Comparison of ENCODE assay signal across 1 cellular context in genomic region chr3:52128118-52128683, GRCh38.
TF ChIP-seq lines count a peak whose summit lies in the region.

No MANE protein-coding gene starts in this region.

TF ChIP-seq in K562, 482 proteins besides CTCF, POLR2A, EP300 and RAD21 (continued from another document):
- TF ChIP-seq MGA (IDR thresholded peaks at IDR 0.05) (no peak), SMARCA4 (IDR thresholded peaks at IDR 0.05) (peak; percentile 79), PURB (CRISPR knock-in tag; IDR thresholded peaks at IDR 0.05; ENCODE audit: low read depth) (no peak), FUS (optimal IDR thresholded peaks at IDR 0.05; ENCODE audit: low read depth, low read length) (no peak), SIN3A (IDR thresholded peaks at IDR 0.05; ENCODE audit: borderline replicate concordance in 2 of 2, control insufficient read depth in 1 of 2, low read depth in 2 of 2, low read length in 2 of 2) (no peak), ZMIZ1 (IDR thresholded peaks at IDR 0.05; ENCODE audit: low read depth in 2 of 2, low read length in 2 of 2) (no peak), KDM4B (IDR thresholded peaks at IDR 0.05; ENCODE audit: borderline replicate concordance in 2 of 2, low read depth in 1 of 2) (no peak), TOE1 (IDR thresholded peaks at IDR 0.05; ENCODE audit: borderline replicate concordance) (no peak), TOE1 (CRISPR knock-in tag; IDR thresholded peaks at IDR 0.05; ENCODE audit: borderline replicate concordance, low read depth) (no peak), KLF16 (IDR thresholded peaks at IDR 0.05) (0 out of 2 replicates have a peak, but pooled peaks have one; percentile 5), NFIC (IDR thresholded peaks at IDR 0.05) (peak; percentile 91), TAF15 (IDR thresholded peaks at IDR 0.05; ENCODE audit: low read depth, low read length) (no peak), NRF1 (conservative IDR thresholded peaks at IDR 0.05 in 1 of 2, IDR thresholded peaks at IDR 0.05 in 1 of 2) (peak; percentile 63 to 66), ZNF347 (CRISPR knock-in tag; IDR thresholded peaks at IDR 0.05; ENCODE audit: low read depth) (no peak), TAF7 (tag; IDR thresholded peaks at IDR 0.05) (no peak), TRIM28 (IDR thresholded peaks at IDR 0.05) (0 out of 2 replicates have a peak, but pooled peaks have one; percentile 31), MXD1 (CRISPR knock-in tag; IDR thresholded peaks at IDR 0.05; ENCODE audit: borderline replicate concordance, poor library complexity, severe bottlenecking) (no peak), CBX2 (IDR thresholded peaks at IDR 0.05; ENCODE audit: insufficient read depth, low read length, poor library complexity, severe bottlenecking) (no peak), ZNF589 (CRISPR knock-in tag; IDR thresholded peaks at IDR 0.05; ENCODE audit: low read depth) (no peak), C11orf30 (IDR thresholded peaks at IDR 0.05; ENCODE audit: low read depth) (0 out of 2 replicates have a peak, but pooled peaks have one; percentile 14), ZSCAN32 (CRISPR knock-in tag; IDR thresholded peaks at IDR 0.05) (no peak), ZC3H11A (IDR thresholded peaks at IDR 0.05; ENCODE audit: low read depth, low read length) (no peak), MAZ (CRISPR knock-in tag; conservative IDR thresholded peaks at IDR 0.05 in 1 of 2, IDR thresholded peaks at IDR 0.05 in 1 of 2) (peak in 1 of 2 experiments; percentile 44; a peak in 2 of 4 replicates), MLX (CRISPR knock-in tag; conservative IDR thresholded peaks at IDR 0.05) (no peak), SNAPC5 (CRISPR knock-in tag; IDR thresholded peaks at IDR 0.05) (no peak), HDGF (IDR thresholded peaks at IDR 0.05) (no peak), FOXK1 (CRISPR knock-in tag; IDR thresholded peaks at IDR 0.05; ENCODE audit: borderline replicate concordance) (no peak), FOXP1 (CRISPR knock-in tag; IDR thresholded peaks at IDR 0.05) (no peak), PTRF (tag; IDR thresholded peaks at IDR 0.05) (no peak), NONO (IDR thresholded peaks at IDR 0.05; ENCODE audit: low read depth in 2 of 2, low read length in 1 of 2) (no peak), POU5F1 (IDR thresholded peaks at IDR 0.05; ENCODE audit: borderline replicate concordance, low read depth, low read length, partially characterized antibody) (no peak), ATF7 (IDR thresholded peaks at IDR 0.05) (0 out of 2 replicates have a peak, but pooled peaks have one; percentile 46)
